16 cellular contexts compared by ENCODE assay signal in genomic region chr2:201419986-201420385, GRCh38. TPM values are rescaled to one million over a fixed set of nuclear protein-coding genes. Genes with fewer than 3 reads are reported as not detected.
DNase-seq lines count a peak whose midpoint lies in the region; ATAC-seq, FAIRE-seq and TF ChIP-seq lines count a peak whose summit lies in the region.
"Had no signal": no experiment of that assay in that cellular context is flagged by ENCODE, and none has a peak within 500 bp of the region (broad histone marks: within the 10 kb centered on the region; RNA-seq: fewer than 3 reads in every experiment).

No MANE protein-coding gene starts in this region.

- peaks cover 5% of the 10 kb centered on the region for H3K36me3 Mint-ChIP-seq in activated naive CD4-positive, alpha-beta T cell treated with anti-CD3 and anti-CD28 coated beads for 36 hours (ENCODE audit: low read depth)
- H3K36me3 Mint-ChIP-seq in activated CD8-positive, alpha-beta T cell treated with anti-CD3 and anti-CD28 coated beads, Interleukin-2, amount 10 ng/mL, durations not matched to agents 7 days and 5 days (ENCODE audit: low read depth) = peaks cover 23% of the 10 kb centered on the region

- no peak for DNase-seq in activated naive CD4-positive, alpha-beta T cell treated with anti-CD3 and anti-CD28 coated beads for 36 hours
- DNase-seq in activated naive CD4-positive, alpha-beta T cell (lab: John Stamatoyannopoulos, UW) = no peak
- DNase-seq in activated CD8-positive, alpha-beta T cell treated with anti-CD3 and anti-CD28 coated beads, Interleukin-2, amount 10 ng/mL, durations not matched to agents 7 days and 5 days = no peak
- DNase-seq in endothelial cell of umbilical vein (ENCODE audit: low read depth, low spot score) (no peak), T1000 (lab: John Stamatoyannopoulos, UW) (no peak), germinal center (ENCODE audit: low spot score) (no peak)
- no peak for DNase-seq in stimulated activated naive CD8-positive, alpha-beta T cell treated with anti-CD3 and anti-CD28 coated beads, Interleukin-15, amount 100 ng/mL, for 72 hours
- no peak for DNase-seq in activated CD4-positive, alpha-beta T cell treated with anti-CD3 and anti-CD28 coated beads for 4 hours
- DNase-seq: erythroblast, head of caudate nucleus, kidney, NCI-H1436, NCI-H345, SIG-M5, testis had no signal

- H3K4me1 Mint-ChIP-seq in activated naive CD4-positive, alpha-beta T cell treated with anti-CD3 and anti-CD28 coated beads for 36 hours (ENCODE audit: low read depth) = peaks cover 49% of the 10 kb centered on the region
- H3K4me1 Mint-ChIP-seq in activated CD8-positive, alpha-beta T cell treated with anti-CD3 and anti-CD28 coated beads, Interleukin-2, amount 10 ng/mL, durations not matched to agents 7 days and 5 days (ENCODE audit: low read depth) = peaks cover 30% of the 10 kb centered on the region
- peaks cover 57% of the 10 kb centered on the region for H3K4me1 Mint-ChIP-seq in stimulated activated naive CD8-positive, alpha-beta T cell treated with anti-CD3 and anti-CD28 coated beads, Interleukin-15, amount 100 ng/mL, for 72 hours

- no peak overlapping the region for H3K4me3 Mint-ChIP-seq in activated naive CD4-positive, alpha-beta T cell treated with anti-CD3 and anti-CD28 coated beads for 36 hours
- H3K4me3 Mint-ChIP-seq in activated CD8-positive, alpha-beta T cell treated with anti-CD3 and anti-CD28 coated beads, Interleukin-2, amount 10 ng/mL, durations not matched to agents 7 days and 5 days = no peak overlapping the region
- no peak overlapping the region for H3K4me3 Mint-ChIP-seq in stimulated activated naive CD8-positive, alpha-beta T cell treated with anti-CD3 and anti-CD28 coated beads, Interleukin-15, amount 100 ng/mL, for 72 hours

- H2AFZ ChIP-seq in endothelial cell of umbilical vein (ENCODE audit: low read depth, low read length) = no peak overlapping the region

- peaks cover 48% of the 10 kb centered on the region for H3K4me1 ChIP-seq in endothelial cell of umbilical vein (ENCODE audit: control insufficient read depth, extremely low read depth, insufficient read depth, low read length)
- H3K4me1 ChIP-seq: testis had no signal

- no peaks in the 10 kb centered on the region for H3K9me3 ChIP-seq in endothelial cell of umbilical vein (replicated peaks; ENCODE audit: control insufficient read depth, insufficient read depth, low read length)
- H3K9me3 ChIP-seq: testis had no signal

- no peaks in the 10 kb centered on the region for H3K36me3 ChIP-seq in endothelial cell of umbilical vein (ENCODE audit: control insufficient read depth in 2 of 2, extremely low read depth in 1 of 2, insufficient read depth in 2 of 2, low read length in 2 of 2)

- FAIRE-seq in endothelial cell of umbilical vein (lab: Jason Lieb, UNC) = no peak
- FAIRE-seq: colon had no signal

- H3K9me1 ChIP-seq in endothelial cell of umbilical vein (replicated peaks; ENCODE audit: control insufficient read depth, extremely low read depth, insufficient read depth, low read length) = no peaks in the 10 kb centered on the region

- no peak for TF ChIP-seq POLR2A in endothelial cell of umbilical vein (IDR thresholded peaks at IDR 0.05; ENCODE audit: low read depth, low read length)

- no peak for TF ChIP-seq CTCF in endothelial cell of umbilical vein (IDR thresholded peaks at IDR 0.05; ENCODE audit: extremely low read depth in 1 of 2, insufficient read depth in 1 of 2, low read depth in 1 of 2, low read length in 2 of 2)

- H3K4me3 ChIP-seq in endothelial cell of umbilical vein (replicated peaks in 1 of 3; ENCODE audit: insufficient read depth in 1 of 3, low read depth in 1 of 3, low read length in 3 of 3) = no peak overlapping the region
- H3K4me3 ChIP-seq: testis had no signal

- dilution Hi-C loops in endothelial cell of umbilical vein (cut with MboI; ENCODE audit: extremely low pct_ligation_motif_present, low sequenced_read_pairs) = no loop called here

- ATAC-seq in activated CD8-positive, alpha-beta T cell treated with anti-CD3 and anti-CD28 coated beads, Interleukin-2, amount 10 ng/mL, durations not matched to agents 7 days and 5 days = no peak
- peak; percentile 51 for ATAC-seq in stimulated activated naive CD8-positive, alpha-beta T cell treated with anti-CD3 and anti-CD28 coated beads, Interleukin-15, amount 100 ng/mL, for 72 hours

- peak overlapping the region; percentile 36 for H3K4me2 ChIP-seq in endothelial cell of umbilical vein (ENCODE audit: insufficient read depth, low read length)

- no peak overlapping the region for H3K9ac ChIP-seq in endothelial cell of umbilical vein (replicated peaks; ENCODE audit: extremely low read depth, insufficient read depth, low read length)

- TSS peak; percentile 57 for BruUV-seq in endothelial cell of umbilical vein (replicated peaks; lab: Mats Ljungman, UMichigan)

- intact Hi-C loops in activated naive CD4-positive, alpha-beta T cell treated with anti-CD3 and anti-CD28 coated beads for 36 hours (cut with micrococcal nuclease) = loop anchor here (1.0 kb wide), 1 partner anchor 31 kb away; the partner anchor contains the start of genes STRADB and TRAK2
- intact Hi-C loops in endothelial cell of umbilical vein (cut with micrococcal nuclease) = loop anchor here (1.0 to 5.0 kb wide), 3 partner anchors 31 to 279 kb away; partner anchors contain the start of genes MPP4, STRADB and TRAK2

- CTCF ChIA-PET in activated naive CD4-positive, alpha-beta T cell treated with anti-CD3 and anti-CD28 coated beads for 36 hours (lab: Charles Lee) = no interaction called here
- CTCF ChIA-PET in activated CD8-positive, alpha-beta T cell treated with anti-CD3 and anti-CD28 coated beads, Interleukin-2, amount 10 ng/mL, durations not matched to agents 7 days and 5 days (lab: Charles Lee) = no interaction called here
- CTCF ChIA-PET in endothelial cell of umbilical vein (lab: Charles Lee) = no interaction called here

- no peaks in the 10 kb centered on the region for H3K27me3 ChIP-seq in endothelial cell of umbilical vein (ENCODE audit: control insufficient read depth in 2 of 2, insufficient read depth in 2 of 2, low read length in 2 of 2)
- H3K27me3 ChIP-seq: testis had no signal

- POLR2A ChIA-PET in activated CD8-positive, alpha-beta T cell treated with anti-CD3 and anti-CD28 coated beads, Interleukin-2, amount 10 ng/mL, durations not matched to agents 7 days and 5 days (lab: Charles Lee) = no interaction called here
- POLR2A ChIA-PET in endothelial cell of umbilical vein (lab: Charles Lee) = no interaction called here

- no peaks in the 10 kb centered on the region for H4K20me1 ChIP-seq in endothelial cell of umbilical vein (replicated peaks; ENCODE audit: control insufficient read depth, extremely low read depth, insufficient read depth, low read length)

- H3K27me3 Mint-ChIP-seq in activated naive CD4-positive, alpha-beta T cell treated with anti-CD3 and anti-CD28 coated beads for 36 hours (ENCODE audit: low read depth) = no peaks in the 10 kb centered on the region
- H3K27me3 Mint-ChIP-seq in activated CD8-positive, alpha-beta T cell treated with anti-CD3 and anti-CD28 coated beads, Interleukin-2, amount 10 ng/mL, durations not matched to agents 7 days and 5 days (ENCODE audit: low read depth) = no peaks in the 10 kb centered on the region
- H3K27me3 Mint-ChIP-seq in stimulated activated naive CD8-positive, alpha-beta T cell treated with anti-CD3 and anti-CD28 coated beads, Interleukin-15, amount 100 ng/mL, for 72 hours = no peaks in the 10 kb centered on the region

- no peaks in the 10 kb centered on the region for H3K9me3 Mint-ChIP-seq in activated naive CD4-positive, alpha-beta T cell treated with anti-CD3 and anti-CD28 coated beads for 36 hours
- no peaks in the 10 kb centered on the region for H3K9me3 Mint-ChIP-seq in activated CD8-positive, alpha-beta T cell treated with anti-CD3 and anti-CD28 coated beads, Interleukin-2, amount 10 ng/mL, durations not matched to agents 7 days and 5 days (ENCODE audit: insufficient read depth)
- H3K9me3 Mint-ChIP-seq in stimulated activated naive CD8-positive, alpha-beta T cell treated with anti-CD3 and anti-CD28 coated beads, Interleukin-15, amount 100 ng/mL, for 72 hours = no peaks in the 10 kb centered on the region

- peaks cover 11% of the 10 kb centered on the region for H3K79me2 ChIP-seq in endothelial cell of umbilical vein (ENCODE audit: control insufficient read depth, insufficient read depth, low read length)

- peak overlapping the region; percentile 51 for H3K27ac ChIP-seq in endothelial cell of umbilical vein (ENCODE audit: insufficient read depth, low read depth, low read length)
- H3K27ac ChIP-seq: testis had no signal

- peak overlapping the region; percentile 15 for H3K27ac Mint-ChIP-seq in activated naive CD4-positive, alpha-beta T cell treated with anti-CD3 and anti-CD28 coated beads for 36 hours
- H3K27ac Mint-ChIP-seq in activated CD8-positive, alpha-beta T cell treated with anti-CD3 and anti-CD28 coated beads, Interleukin-2, amount 10 ng/mL, durations not matched to agents 7 days and 5 days = peak overlapping the region; percentile 9
- H3K27ac Mint-ChIP-seq in stimulated activated naive CD8-positive, alpha-beta T cell treated with anti-CD3 and anti-CD28 coated beads, Interleukin-15, amount 100 ng/mL, for 72 hours = peak overlapping the region in 1 of 2 donors; percentile 10

RNA-seq across cellular contexts. Expression of gene TRAK2, which starts 31.3 kb away (rescaled TPM):
- 10 to 100 TPM; 10.4 TPM for total RNA-seq in activated naive CD4-positive, alpha-beta T cell treated with anti-CD3 and anti-CD28 coated beads for 36 hours
- total RNA-seq in activated CD8-positive, alpha-beta T cell treated with anti-CD3 and anti-CD28 coated beads, Interleukin-2, amount 10 ng/mL, durations not matched to agents 7 days and 5 days = 10 to 100 TPM; 51.3 to 53.0 TPM
- total RNA-seq in endothelial cell of umbilical vein = 35.7 and 38.5 TPM in 2 replicates
- polyA plus RNA-seq in endothelial cell of umbilical vein = 9.1 and 9.7 TPM in 2 replicates
- 10.7 and 11.1 TPM in 2 replicates for polyA plus RNA-seq in endothelial cell of umbilical vein (2011; cell fraction: cytosol; rRNA removed)
- polyA plus RNA-seq in endothelial cell of umbilical vein (2011; cell fraction: nucleus; rRNA removed) = 14.3 and 15.1 TPM in 2 replicates
- polyA plus RNA-seq in endothelial cell of umbilical vein (2012) = 15.9 and 23.1 TPM in 2 replicates
- polyA minus RNA-seq in endothelial cell of umbilical vein = 35.1 and 36.8 TPM in 2 replicates
- polyA minus RNA-seq in endothelial cell of umbilical vein (2011; cell fraction: cytosol; rRNA and poly(A)+ RNA removed) = 10.1 TPM
- polyA minus RNA-seq in endothelial cell of umbilical vein (2011; cell fraction: nucleus; rRNA and poly(A)+ RNA removed) = 24.1 and 27.3 TPM in 2 replicates

RNA-seq across cellular contexts. Expression of gene STRADB, which starts 31.6 kb away (rescaled TPM):
- total RNA-seq in activated naive CD4-positive, alpha-beta T cell treated with anti-CD3 and anti-CD28 coated beads for 36 hours = 10 to 100 TPM; 17.6 to 19.1 TPM
- total RNA-seq in activated CD8-positive, alpha-beta T cell treated with anti-CD3 and anti-CD28 coated beads, Interleukin-2, amount 10 ng/mL, durations not matched to agents 7 days and 5 days = 10 to 100 TPM; 26.8 to 30.3 TPM
- 16.6 and 16.8 TPM in 2 replicates for total RNA-seq in endothelial cell of umbilical vein
- polyA plus RNA-seq in endothelial cell of umbilical vein = 5.3 and 6.9 TPM in 2 replicates
- polyA plus RNA-seq in endothelial cell of umbilical vein (2011; cell fraction: cytosol; rRNA removed) = 6.9 and 7.2 TPM in 2 replicates
- polyA plus RNA-seq in endothelial cell of umbilical vein (2011; cell fraction: nucleus; rRNA removed) = 10.5 and 11.7 TPM in 2 replicates
- 12.9 and 15.6 TPM in 2 replicates for polyA plus RNA-seq in endothelial cell of umbilical vein (2012)
- polyA minus RNA-seq in endothelial cell of umbilical vein = 11.3 and 17.7 TPM in 2 replicates
- 8.4 TPM for polyA minus RNA-seq in endothelial cell of umbilical vein (2011; cell fraction: cytosol; rRNA and poly(A)+ RNA removed)
- polyA minus RNA-seq in endothelial cell of umbilical vein (2011; cell fraction: nucleus; rRNA and poly(A)+ RNA removed) = 4.3 and 8.0 TPM in 2 replicates
